ENCODE assay signal across 11 cellular contexts in the genomic region with DNA sequence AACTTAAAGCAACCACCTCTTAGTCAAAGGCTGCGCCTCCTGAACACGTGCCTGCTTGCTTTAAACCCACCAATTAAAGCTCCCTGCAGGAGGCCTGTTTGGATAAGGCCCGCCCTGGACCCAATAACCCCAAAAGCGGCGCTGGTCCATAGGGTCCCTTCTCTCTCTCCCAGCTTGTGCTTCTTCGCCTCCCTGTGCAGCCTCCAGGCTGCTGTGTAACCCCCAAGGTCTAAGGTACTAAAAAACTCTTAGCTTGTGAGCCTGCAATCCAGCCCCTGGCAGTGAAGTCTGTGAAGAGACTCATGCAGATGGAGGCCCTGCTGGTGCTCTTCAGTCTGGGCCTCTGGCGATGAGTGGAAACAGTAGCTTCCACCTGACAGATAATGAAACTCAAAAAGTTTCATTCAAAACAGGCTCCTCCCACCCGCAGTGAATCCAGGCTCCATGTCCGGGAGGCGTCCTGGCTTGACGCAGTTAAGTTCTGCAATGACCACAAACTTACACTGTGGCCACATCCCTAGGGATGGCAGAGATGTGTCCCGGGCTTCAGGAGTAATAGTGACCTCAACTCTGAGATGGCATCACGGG.
A peak's percentile ranks its signal among the peaks of the same experiment; 100 is the strongest.
DNase-seq lines count a peak whose midpoint lies in the region; ATAC-seq and TF ChIP-seq lines count a peak whose summit lies in the region.
"Had no signal": no experiment of that assay in that cellular context is flagged by ENCODE, and none has a peak within 500 bp of the region (broad histone marks: within the 10 kb centered on the region; RNA-seq: fewer than 3 reads in every experiment).

No MANE protein-coding gene starts in this region.

- H3K36me3 Mint-ChIP-seq in activated T-helper 17 cell treated with anti-CD3 and anti-CD28 coated beads, Interleukin-2, amount 50 U/mL, for 72 hours (ENCODE audit: low read depth) = peaks cover 98% of the 10 kb centered on the region

- H3K27me3 Mint-ChIP-seq in activated T-helper 17 cell treated with anti-CD3 and anti-CD28 coated beads, Interleukin-2, amount 50 U/mL, for 72 hours = no peaks in the 10 kb centered on the region

- POLR2A ChIA-PET in HEK293 (lab: Yijun Ruan, JAX) = interaction anchor here (0.6 kb wide), 1 partner anchor 10 kb away, joined by 3 read pairs; no protein-coding TSS in a partner anchor

- CTCF ChIA-PET in HEK293 (lab: Yijun Ruan, JAX) = interaction anchor here (0.6 to 3.2 kb wide), 9 partner anchors 9 to 113 kb away, joined by 3 to 10 read pairs (median 3); no protein-coding TSS in a partner anchor

- no peaks in the 10 kb centered on the region for H3K9me3 ChIP-seq in HEK293 (ENCODE audit: control insufficient read depth, insufficient read depth, low read depth, low read length)
- H3K9me3 ChIP-seq: thoracic aorta had no signal

- no peak overlapping the region for H3K4me3 ChIP-seq in HEK293 (ENCODE audit: low read depth, low read length)
- H3K4me3 ChIP-seq: thoracic aorta had no signal

- TF ChIP-seq POLR2A in GM18505 (IDR thresholded peaks at IDR 0.05; ENCODE audit: borderline replicate concordance, extremely low read depth, insufficient read depth, insufficient read length) = no peak

- peak overlapping the region; percentile 94 for H3K27ac Mint-ChIP-seq in activated T-helper 17 cell treated with anti-CD3 and anti-CD28 coated beads, Interleukin-2, amount 50 U/mL, for 72 hours

- peak; percentile 47 for ATAC-seq in GM18505 (IDR thresholded peaks at IDR 0.05; ENCODE audit: unreplicated experiment)
- peak; percentile 84 for ATAC-seq in activated T-helper 17 cell treated with anti-CD3 and anti-CD28 coated beads, Interleukin-2, amount 50 U/mL, for 72 hours (replicated peaks)
- no peak for ATAC-seq in HG02973 (IDR thresholded peaks at IDR 0.05; ENCODE audit: unreplicated experiment)
- no peak for ATAC-seq in GM21423 (IDR thresholded peaks at IDR 0.05; ENCODE audit: unreplicated experiment)

- peaks cover 58% of the 10 kb centered on the region for H3K4me1 Mint-ChIP-seq in activated T-helper 17 cell treated with anti-CD3 and anti-CD28 coated beads, Interleukin-2, amount 50 U/mL, for 72 hours

- peak overlapping the region; percentile 77 for H3K4me3 Mint-ChIP-seq in activated T-helper 17 cell treated with anti-CD3 and anti-CD28 coated beads, Interleukin-2, amount 50 U/mL, for 72 hours
- H3K4me3 Mint-ChIP-seq: neural crest cell had no signal

- no peak overlapping the region for H3K27ac ChIP-seq in HEK293 (ENCODE audit: extremely low read depth, low read depth, low read length)

- no peaks in the 10 kb centered on the region for H3K9me3 Mint-ChIP-seq in activated T-helper 17 cell treated with anti-CD3 and anti-CD28 coated beads, Interleukin-2, amount 50 U/mL, for 72 hours
- H3K9me3 Mint-ChIP-seq: neural crest cell had no signal

- no peak for TF ChIP-seq CTCF in HEK293 (tag by site-specific recombination; IDR thresholded peaks at IDR 0.05)

- peaks cover 0 to 19% of the 10 kb centered on the region in 2 experiments; a peak in 1 of 3 replicates for H3K36me3 ChIP-seq in HEK293 (ENCODE audit: control insufficient read depth in 2 of 2, insufficient read depth in 1 of 2, low read length in 2 of 2)

- H3K4me1 ChIP-seq in HEK293 (ENCODE audit: control insufficient read depth, insufficient read depth, low read length) = no peaks in the 10 kb centered on the region

- peak; percentile 37 to 48 for DNase-seq in stimulated activated CD4-positive, alpha-beta T cell treated with anti-CD3 and anti-CD28 coated beads, Interleukin-12 subunit alpha, Interleukin-12 subunit beta, amount 100 ng/mL, for 24 hours (ENCODE audit: low read depth in 2 of 2)
- DNase-seq in NOMO-1 treated with dmso at 0.1 percent for 144 hours (lab: John Stamatoyannopoulos, UW; ENCODE audit: unreplicated experiment) (no peak), NCI-H510A treated with DMSO at 0.1 percent for 48 hours (lab: John Stamatoyannopoulos, UW) (no peak)
- DNase-seq: GDM1 had no signal

TF ChIP-seq in HEK293, 187 proteins besides CTCF, POLR2A, EP300 and RAD21:
- TF ChIP-seq ZNF423 (tag by site-specific recombination; IDR thresholded peaks at IDR 0.05) (0 out of 2 replicates have a peak, but pooled peaks have one; percentile 48), GLIS1 (tag by site-specific recombination; IDR thresholded peaks at IDR 0.05) (peak; percentile 56), ZNF292 (tag by site-specific recombination; IDR thresholded peaks at IDR 0.05; ENCODE audit: borderline replicate concordance, low read depth) (no peak), BCL6B (tag by site-specific recombination; IDR thresholded peaks at IDR 0.05) (no peak), ZNF335 (tag by site-specific recombination; conservative IDR thresholded peaks at IDR 0.05) (0 out of 2 replicates have a peak, but pooled peaks have one; percentile 8), SP7 (tag by site-specific recombination; IDR thresholded peaks at IDR 0.05) (peak; percentile 74), ZIC2 (tag by site-specific recombination; IDR thresholded peaks at IDR 0.05) (peak; percentile 78), ZBTB8A (tag by site-specific recombination; IDR thresholded peaks at IDR 0.05) (peak; percentile 63), ZNF621 (tag by site-specific recombination; IDR thresholded peaks at IDR 0.05) (no peak)
- TF ChIP-seq, protein P1, sequence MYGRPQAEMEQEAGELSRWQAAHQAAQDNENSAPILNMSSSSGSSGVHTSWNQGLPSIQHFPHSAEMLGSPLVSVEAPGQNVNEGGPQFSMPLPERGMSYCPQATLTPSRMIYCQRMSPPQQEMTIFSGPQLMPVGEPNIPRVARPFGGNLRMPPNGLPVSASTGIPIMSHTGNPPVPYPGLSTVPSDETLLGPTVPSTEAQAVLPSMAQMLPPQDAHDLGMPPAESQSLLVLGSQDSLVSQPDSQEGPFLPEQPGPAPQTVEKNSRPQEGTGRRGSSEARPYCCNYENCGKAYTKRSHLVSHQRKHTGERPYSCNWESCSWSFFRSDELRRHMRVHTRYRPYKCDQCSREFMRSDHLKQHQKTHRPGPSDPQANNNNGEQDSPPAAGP (tag by site-specific recombination; IDR thresholded peaks at IDR 0.05) = 0 out of 2 replicates have a peak, but pooled peaks have one; percentile 32
TF ChIP-seq in HEK293: peak in this region for 7.

Comparison
In these comparisons a context has a peak if more than half of its experiments do, and no peak if none do; other contexts are left out.
1. ATAC-seq: peak in GM18505 (single experiment) and activated T-helper 17 cell treated with anti-CD3 and anti-CD28 coated beads, Interleukin-2, amount 50 U/mL, for 72 hours (single experiment); none in HG02973 (single experiment) and GM21423 (single experiment).
2. DNase-seq: peak in stimulated activated CD4-positive, alpha-beta T cell treated with anti-CD3 and anti-CD28 coated beads, Interleukin-12 subunit alpha, Interleukin-12 subunit beta, amount 100 ng/mL, for 24 hours (2 of 2); none in NOMO-1 treated with dmso at 0.1 percent for 144 hours (single experiment) and NCI-H510A treated with DMSO at 0.1 percent for 48 hours (single experiment).